2 cellular contexts compared by ENCODE assay signal in the genomic region with DNA sequence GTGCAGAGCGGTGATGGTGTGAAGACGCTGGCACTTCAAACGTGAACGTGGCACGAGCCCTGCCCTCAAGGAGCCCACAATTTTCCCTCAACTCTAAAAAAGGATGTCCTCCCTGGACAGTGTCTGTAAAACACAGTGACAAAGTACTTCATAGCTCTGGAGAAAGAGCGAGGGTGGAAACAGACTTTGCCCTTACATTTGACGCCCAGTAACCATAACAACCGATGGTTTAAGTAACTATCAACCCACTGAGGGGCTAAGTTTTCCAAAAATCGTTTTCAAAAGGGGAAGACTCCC.
TF ChIP-seq lines count a peak whose summit lies in the region.

No MANE protein-coding gene starts in this region.

TF ChIP-seq in GM23338, 12 proteins besides CTCF, POLR2A, EP300 and RAD21 (continued from another document):
- TF ChIP-seq REST (IDR thresholded peaks at IDR 0.05; ENCODE audit: unreplicated experiment), result no peak
- no peak for TF ChIP-seq EZH2phosphoT487 (IDR thresholded peaks at IDR 0.05; ENCODE audit: unreplicated experiment)
- TF ChIP-seq CREB1 (CRISPR knock-in tag; IDR thresholded peaks at IDR 0.05; ENCODE audit: low read depth), result no peak
- TF ChIP-seq, protein P1, sequence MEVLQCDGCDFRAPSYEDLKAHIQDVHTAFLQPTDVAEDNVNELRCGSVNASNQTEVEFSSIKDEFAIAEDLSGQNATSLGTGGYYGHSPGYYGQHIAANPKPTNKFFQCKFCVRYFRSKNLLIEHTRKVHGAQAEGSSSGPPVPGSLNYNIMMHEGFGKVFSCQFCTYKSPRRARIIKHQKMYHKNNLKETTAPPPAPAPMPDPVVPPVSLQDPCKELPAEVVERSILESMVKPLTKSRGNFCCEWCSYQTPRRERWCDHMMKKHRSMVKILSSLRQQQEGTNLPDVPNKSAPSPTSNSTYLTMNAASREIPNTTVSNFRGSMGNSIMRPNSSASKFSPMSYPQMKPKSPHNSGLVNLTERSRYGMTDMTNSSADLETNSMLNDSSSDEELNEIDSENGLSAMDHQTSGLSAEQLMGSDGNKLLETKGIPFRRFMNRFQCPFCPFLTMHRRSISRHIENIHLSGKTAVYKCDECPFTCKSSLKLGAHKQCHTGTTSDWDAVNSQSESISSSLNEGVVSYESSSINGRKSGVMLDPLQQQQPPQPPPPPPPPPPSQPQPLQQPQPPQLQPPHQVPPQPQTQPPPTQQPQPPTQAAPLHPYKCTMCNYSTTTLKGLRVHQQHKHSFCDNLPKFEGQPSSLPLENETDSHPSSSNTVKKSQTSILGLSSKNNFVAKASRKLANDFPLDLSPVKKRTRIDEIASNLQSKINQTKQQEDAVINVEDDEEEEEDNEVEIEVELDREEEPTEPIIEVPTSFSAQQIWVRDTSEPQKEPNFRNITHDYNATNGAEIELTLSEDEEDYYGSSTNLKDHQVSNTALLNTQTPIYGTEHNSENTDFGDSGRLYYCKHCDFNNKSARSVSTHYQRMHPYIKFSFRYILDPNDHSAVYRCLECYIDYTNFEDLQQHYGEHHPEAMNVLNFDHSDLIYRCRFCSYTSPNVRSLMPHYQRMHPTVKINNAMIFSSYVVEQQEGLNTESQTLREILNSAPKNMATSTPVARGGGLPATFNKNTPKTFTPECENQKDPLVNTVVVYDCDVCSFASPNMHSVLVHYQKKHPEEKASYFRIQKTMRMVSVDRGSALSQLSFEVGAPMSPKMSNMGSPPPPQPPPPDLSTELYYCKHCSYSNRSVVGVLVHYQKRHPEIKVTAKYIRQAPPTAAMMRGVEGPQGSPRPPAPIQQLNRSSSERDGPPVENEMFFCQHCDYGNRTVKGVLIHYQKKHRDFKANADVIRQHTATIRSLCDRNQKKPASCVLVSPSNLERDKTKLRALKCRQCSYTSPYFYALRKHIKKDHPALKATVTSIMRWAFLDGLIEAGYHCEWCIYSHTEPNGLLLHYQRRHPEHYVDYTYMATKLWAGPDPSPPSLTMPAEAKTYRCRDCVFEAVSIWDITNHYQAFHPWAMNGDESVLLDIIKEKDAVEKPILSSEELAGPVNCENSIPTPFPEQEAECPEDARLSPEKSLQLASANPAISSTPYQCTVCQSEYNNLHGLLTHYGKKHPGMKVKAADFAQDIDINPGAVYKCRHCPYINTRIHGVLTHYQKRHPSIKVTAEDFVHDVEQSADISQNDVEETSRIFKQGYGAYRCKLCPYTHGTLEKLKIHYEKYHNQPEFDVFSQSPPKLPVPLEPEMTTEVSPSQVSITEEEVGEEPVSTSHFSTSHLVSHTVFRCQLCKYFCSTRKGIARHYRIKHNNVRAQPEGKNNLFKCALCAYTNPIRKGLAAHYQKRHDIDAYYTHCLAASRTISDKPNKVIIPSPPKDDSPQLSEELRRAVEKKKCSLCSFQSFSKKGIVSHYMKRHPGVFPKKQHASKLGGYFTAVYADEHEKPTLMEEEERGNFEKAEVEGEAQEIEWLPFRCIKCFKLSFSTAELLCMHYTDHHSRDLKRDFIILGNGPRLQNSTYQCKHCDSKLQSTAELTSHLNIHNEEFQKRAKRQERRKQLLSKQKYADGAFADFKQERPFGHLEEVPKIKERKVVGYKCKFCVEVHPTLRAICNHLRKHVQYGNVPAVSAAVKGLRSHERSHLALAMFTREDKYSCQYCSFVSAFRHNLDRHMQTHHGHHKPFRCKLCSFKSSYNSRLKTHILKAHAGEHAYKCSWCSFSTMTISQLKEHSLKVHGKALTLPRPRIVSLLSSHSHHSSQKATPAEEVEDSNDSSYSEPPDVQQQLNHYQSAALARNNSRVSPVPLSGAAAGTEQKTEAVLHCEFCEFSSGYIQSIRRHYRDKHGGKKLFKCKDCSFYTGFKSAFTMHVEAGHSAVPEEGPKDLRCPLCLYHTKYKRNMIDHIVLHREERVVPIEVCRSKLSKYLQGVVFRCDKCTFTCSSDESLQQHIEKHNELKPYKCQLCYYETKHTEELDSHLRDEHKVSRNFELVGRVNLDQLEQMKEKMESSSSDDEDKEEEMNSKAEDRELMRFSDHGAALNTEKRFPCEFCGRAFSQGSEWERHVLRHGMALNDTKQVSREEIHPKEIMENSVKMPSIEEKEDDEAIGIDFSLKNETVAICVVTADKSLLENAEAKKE (CRISPR knock-in tag; IDR thresholded peaks at IDR 0.05), result no peak
- TF ChIP-seq JUNB (IDR thresholded peaks at IDR 0.05; ENCODE audit: unreplicated experiment), result no peak
- TF ChIP-seq, protein P2, sequence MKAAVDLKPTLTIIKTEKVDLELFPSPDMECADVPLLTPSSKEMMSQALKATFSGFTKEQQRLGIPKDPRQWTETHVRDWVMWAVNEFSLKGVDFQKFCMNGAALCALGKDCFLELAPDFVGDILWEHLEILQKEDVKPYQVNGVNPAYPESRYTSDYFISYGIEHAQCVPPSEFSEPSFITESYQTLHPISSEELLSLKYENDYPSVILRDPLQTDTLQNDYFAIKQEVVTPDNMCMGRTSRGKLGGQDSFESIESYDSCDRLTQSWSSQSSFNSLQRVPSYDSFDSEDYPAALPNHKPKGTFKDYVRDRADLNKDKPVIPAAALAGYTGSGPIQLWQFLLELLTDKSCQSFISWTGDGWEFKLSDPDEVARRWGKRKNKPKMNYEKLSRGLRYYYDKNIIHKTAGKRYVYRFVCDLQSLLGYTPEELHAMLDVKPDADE (IDR thresholded peaks at IDR 0.05), result no peak
- no peak for TF ChIP-seq ZNF114 (CRISPR knock-in tag; IDR thresholded peaks at IDR 0.05)
- no peak for TF ChIP-seq ZNF331 (CRISPR knock-in tag; IDR thresholded peaks at IDR 0.05; ENCODE audit: low read depth)
- no peak for TF ChIP-seq NANOG (IDR thresholded peaks at IDR 0.05; ENCODE audit: borderline replicate concordance)
- TF ChIP-seq POLR2AphosphoS5 (IDR thresholded peaks at IDR 0.05; ENCODE audit: low read depth), result no peak
- no peak for TF ChIP-seq STAT1 (IDR thresholded peaks at IDR 0.05; ENCODE audit: unreplicated experiment)

TF ChIP-seq in SK-N-SH, 30 proteins besides CTCF, POLR2A, EP300 and RAD21 (continued from another document):
- TF ChIP-seq, protein P3, sequence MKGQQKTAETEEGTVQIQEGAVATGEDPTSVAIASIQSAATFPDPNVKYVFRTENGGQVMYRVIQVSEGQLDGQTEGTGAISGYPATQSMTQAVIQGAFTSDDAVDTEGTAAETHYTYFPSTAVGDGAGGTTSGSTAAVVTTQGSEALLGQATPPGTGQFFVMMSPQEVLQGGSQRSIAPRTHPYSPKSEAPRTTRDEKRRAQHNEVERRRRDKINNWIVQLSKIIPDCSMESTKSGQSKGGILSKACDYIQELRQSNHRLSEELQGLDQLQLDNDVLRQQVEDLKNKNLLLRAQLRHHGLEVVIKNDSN (IDR thresholded peaks at IDR 0.05; ENCODE audit: borderline replicate concordance, low read depth), result no peak
- TF ChIP-seq PBX3 (IDR thresholded peaks at IDR 0.05), result no peak
TF ChIP-seq in SK-N-SH: peak in this region for 0.
